Comparison of ENCODE assay signal across 14 cellular contexts in the genomic region with DNA sequence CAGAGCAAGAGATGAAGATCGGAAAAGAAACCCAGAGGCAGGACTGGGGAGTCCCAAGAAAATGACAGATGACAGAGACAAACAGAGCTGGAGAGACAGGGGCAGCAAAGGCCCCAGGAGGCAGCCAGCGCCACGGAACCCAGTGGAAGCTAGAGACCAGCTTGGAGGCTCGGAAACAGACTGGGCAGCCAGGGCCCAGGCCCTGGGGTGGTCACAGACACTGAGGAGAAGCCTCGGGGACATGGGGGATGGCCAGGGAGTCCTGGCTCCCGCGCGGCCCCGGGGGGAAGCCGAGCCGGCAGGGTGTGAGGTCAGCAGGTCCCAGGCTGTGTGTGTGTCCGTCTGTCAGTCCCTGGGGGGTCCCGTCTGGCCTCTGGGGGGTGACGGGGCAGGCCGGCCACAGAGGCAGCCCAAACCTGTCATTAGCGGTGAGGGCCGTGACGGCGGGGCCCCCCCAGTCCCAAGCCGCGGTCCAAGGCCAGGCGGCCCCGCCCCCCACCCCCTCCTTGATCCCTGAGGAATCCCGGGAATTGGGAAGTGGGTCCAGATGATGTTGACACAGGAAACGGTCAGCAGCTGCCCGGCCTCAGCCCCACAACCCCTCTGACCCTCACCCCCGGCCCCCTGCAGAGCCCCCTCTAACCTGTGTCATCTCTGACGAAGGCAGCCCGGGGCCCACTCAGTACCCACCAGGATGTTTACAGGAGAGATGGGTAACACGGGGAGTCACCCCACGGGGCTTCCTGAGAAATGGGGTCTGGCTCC. TPM values are rescaled to one million over a fixed set of nuclear protein-coding genes. Genes with fewer than 3 reads are reported as not detected.
DNase-seq lines count a peak whose midpoint lies in the region; ATAC-seq, FAIRE-seq and TF ChIP-seq lines count a peak whose summit lies in the region.
"Had no signal": no experiment of that assay in that cellular context is flagged by ENCODE, and none has a peak within 500 bp of the region (broad histone marks: within the 10 kb centered on the region; RNA-seq: fewer than 3 reads in every experiment).

No MANE protein-coding gene starts in this region.

- H3K36me3 ChIP-seq in Caco-2 (ENCODE audit: control insufficient read depth, insufficient read depth, low read length) (0 out of 2 replicates have a peak, but pooled peaks cover under 1% of the 10 kb centered on the region), mucosa of descending colon (ENCODE audit: low read depth) (no peaks in the 10 kb centered on the region), heart right ventricle (no peaks in the 10 kb centered on the region)
- H3K36me3 ChIP-seq: spleen had no signal

- CTCF ChIA-PET in Caco-2 (lab: Charles Lee) = no interaction called here
- CTCF ChIA-PET in CD4-positive, alpha-beta T cell (lab: Charles Lee) = no interaction called here

- intact Hi-C loops in Caco-2 (cut with micrococcal nuclease; ENCODE audit: unreplicated experiment) (no loop called here), mucosa of descending colon (cut with DNase I, micrococcal nuclease) (no loop called here), heart right ventricle (cut with DNase I) (loop anchor here in 1 of 10 donors (5.0 kb wide), 1 partner anchor 67 kb away; no protein-coding TSS in a partner anchor)
- intact Hi-C loops in CD4-positive, alpha-beta T cell (cut with DNase I, micrococcal nuclease) = no loop called here

- H3K4me1 ChIP-seq in Caco-2 = peaks cover 37% of the 10 kb centered on the region
- H3K4me1 ChIP-seq in mucosa of descending colon (ENCODE audit: low read depth) = peaks cover 2% of the 10 kb centered on the region
- H3K4me1 ChIP-seq in heart right ventricle = peaks cover 1 to 22% (median 12%) of the 10 kb centered on the region in 9 donors

- POLR2A ChIA-PET in Caco-2 (lab: Charles Lee) = interaction anchor here (0.5 to 1.2 kb wide), 3 partner anchors 10 to 102 kb away, joined by 3 to 4 read pairs (median 4); partner anchors contain the start of genes KMT5C, TMEM238 and ZNF628
- POLR2A ChIA-PET in CD4-positive, alpha-beta T cell (lab: Charles Lee) = no interaction called here

- TF ChIP-seq CTCF in Caco-2 (IDR thresholded peaks at IDR 0.05; ENCODE audit: insufficient read depth in 1 of 2, low read depth in 1 of 2, low read length in 1 of 2, severe bottlenecking in 1 of 2, unreplicated experiment in 1 of 2) = no peak
- TF ChIP-seq CTCF in astrocyte of the spinal cord (IDR thresholded peaks at IDR 0.05; ENCODE audit: low read depth, low read length) = no peak
- TF ChIP-seq CTCF in mucosa of descending colon (IDR thresholded peaks at IDR 0.05) = no peak
- TF ChIP-seq CTCF in CD4-positive, alpha-beta T cell (IDR thresholded peaks at IDR 0.05) = no peak
- no peak for TF ChIP-seq CTCF in heart right ventricle (IDR thresholded peaks at IDR 0.05)

- no peaks in the 10 kb centered on the region for H3K9me3 Mint-ChIP-seq in Caco-2 (ENCODE audit: unreplicated experiment)
- H3K9me3 Mint-ChIP-seq in CD4-positive, alpha-beta T cell = no peaks in the 10 kb centered on the region
- H3K9me3 Mint-ChIP-seq: activated naive CD8-positive, alpha-beta T cell treated with anti-CD3 and anti-CD28 coated beads, Interleukin-2, amount 10 ng/mL, durations not matched to agents 7 days and 5 days; T-helper 1 cell treated with Interleukin-12 subunit alpha and Interleukin-12 subunit beta and Interleukin-4 antibody, amounts not matched to agents 30 μg/mL and 1 μg/mL, for 36 hours had no signal

- H3K36me3 Mint-ChIP-seq in Caco-2 (ENCODE audit: insufficient read depth, unreplicated experiment) = peaks cover 39% of the 10 kb centered on the region
- no peaks in the 10 kb centered on the region for H3K36me3 Mint-ChIP-seq in CD4-positive, alpha-beta T cell (ENCODE audit: low read depth)

- BruUV-seq in Caco-2 (replicated peaks; lab: Mats Ljungman, UMichigan) = no TSS peak

- H3K27me3 Mint-ChIP-seq in Caco-2 (ENCODE audit: insufficient read depth, unreplicated experiment) = peaks cover 7% of the 10 kb centered on the region
- H3K27me3 Mint-ChIP-seq in CD4-positive, alpha-beta T cell = peaks cover 41% of the 10 kb centered on the region

- H3K4me3 ChIP-seq in Caco-2 (ENCODE audit: low read depth, low read length) (peak overlapping the region; percentile 18), astrocyte of the spinal cord (ENCODE audit: low read depth, low read length) (no peak overlapping the region), mucosa of descending colon (no peak overlapping the region), heart right ventricle (no peak overlapping the region)
- H3K4me3 ChIP-seq: spleen had no signal

- H3K27ac Mint-ChIP-seq in Caco-2 (ENCODE audit: unreplicated experiment) = peak overlapping the region; percentile 56
- H3K27ac Mint-ChIP-seq in CD4-positive, alpha-beta T cell = no peak overlapping the region
- H3K27ac Mint-ChIP-seq: activated naive CD8-positive, alpha-beta T cell treated with anti-CD3 and anti-CD28 coated beads, Interleukin-2, amount 10 ng/mL, durations not matched to agents 7 days and 5 days; T-helper 1 cell treated with Interleukin-12 subunit alpha and Interleukin-12 subunit beta and Interleukin-4 antibody, amounts not matched to agents 30 μg/mL and 1 μg/mL, for 36 hours had no signal

- no peaks in the 10 kb centered on the region for H3K9me3 ChIP-seq in Caco-2
- no peaks in the 10 kb centered on the region for H3K9me3 ChIP-seq in mucosa of descending colon
- no peaks in the 10 kb centered on the region for H3K9me3 ChIP-seq in CD4-positive, alpha-beta T cell (ENCODE audit: control insufficient read depth, low read length)
- no peaks in the 10 kb centered on the region for H3K9me3 ChIP-seq in heart right ventricle
- H3K9me3 ChIP-seq: spleen had no signal

- H3K27ac ChIP-seq in CD4-positive, alpha-beta T cell (ENCODE audit: low read depth, low read length) = no peak overlapping the region
- H3K27ac ChIP-seq in heart right ventricle = no peak overlapping the region
- H3K27ac ChIP-seq: spleen had no signal

- H3K27me3 ChIP-seq in Caco-2 (replicated peaks; ENCODE audit: control insufficient read depth, insufficient read depth, low read length) (no peaks in the 10 kb centered on the region; the same call in none of the 2 replicates), heart right ventricle (peaks cover 13 to 81% (median 77%) of the 10 kb centered on the region in 7 donors)
- peaks cover 63% of the 10 kb centered on the region for H3K27me3 ChIP-seq in CD4-positive, alpha-beta T cell (ENCODE audit: control insufficient read depth, insufficient read depth, low read length)

- DNase-seq in Caco-2 (peak in 1 of 2 experiments; percentile 49), HTR-8/SVneo (ENCODE audit: insufficient read length, low spot score) (peak; percentile 75), astrocyte of the spinal cord (ENCODE audit: low read depth, low spot score) (peak; percentile 44), mucosa of descending colon (no peak), heart right ventricle (no peak)
- DNase-seq in CD4-positive, alpha-beta T cell = no peak
- DNase-seq: activated naive CD8-positive, alpha-beta T cell treated with anti-CD3 and anti-CD28 coated beads, Interleukin-2, amount 10 ng/mL, durations not matched to agents 7 days and 5 days; NCI-H1092 treated with DMSO at 0.1 percent for 48 hours; spleen had no signal

- in situ Hi-C loops in astrocyte of the spinal cord (cut with HindIII; ENCODE audit: low sequenced_read_pairs) = no loop called here

- peak overlapping the region; percentile 66 for H3K4me3 Mint-ChIP-seq in Caco-2 (ENCODE audit: unreplicated experiment)
- no peak overlapping the region for H3K4me3 Mint-ChIP-seq in CD4-positive, alpha-beta T cell
- H3K4me3 Mint-ChIP-seq: activated naive CD8-positive, alpha-beta T cell treated with anti-CD3 and anti-CD28 coated beads, Interleukin-2, amount 10 ng/mL, durations not matched to agents 7 days and 5 days; T-helper 1 cell treated with Interleukin-12 subunit alpha and Interleukin-12 subunit beta and Interleukin-4 antibody, amounts not matched to agents 30 μg/mL and 1 μg/mL, for 36 hours had no signal

- WGBS in heart right ventricle, 2 donors = 8 to 9% methylated on average over 31 of the region's 31 CpGs

- ATAC-seq in mucosa of descending colon (peak; percentile 3), heart right ventricle (no peak), GM19023 (IDR thresholded peaks at IDR 0.05; ENCODE audit: unreplicated experiment) (no peak), HG03354 (IDR thresholded peaks at IDR 0.05; ENCODE audit: poor library complexity, severe bottlenecking, unreplicated experiment) (no peak)
- ATAC-seq in CD4-positive, alpha-beta T cell (ENCODE audit: poor library complexity) = no peak

- FAIRE-seq in HTR-8/SVneo (lab: Jason Lieb, UNC) = peak; percentile 67

- H3K4me1 Mint-ChIP-seq in Caco-2 (ENCODE audit: low read depth, unreplicated experiment) = peaks cover 35% of the 10 kb centered on the region
- H3K4me1 Mint-ChIP-seq in CD4-positive, alpha-beta T cell (ENCODE audit: low read depth) = peaks cover 5% of the 10 kb centered on the region

RNA-seq across cellular contexts. Expression of gene TMEM190, which starts 2.5 kb away (rescaled TPM):
- total RNA-seq in Caco-2 (2022) = not detected in 2 replicates
- total RNA-seq in mucosa of descending colon = not detected
- total RNA-seq in CD4-positive, alpha-beta T cell = not detected
- not detected for total RNA-seq in heart right ventricle
- not detected for polyA plus RNA-seq in heart right ventricle
- total RNA-seq: activated CD8-positive, alpha-beta memory T cell treated with anti-CD3 and anti-CD28 coated beads for 36 hours; activated naive CD8-positive, alpha-beta T cell treated with anti-CD3 and anti-CD28 coated beads, Interleukin-2, amount 10 ng/mL, durations not matched to agents 7 days and 5 days; mucosa of gallbladder; spleen had no signal

RNA-seq across cellular contexts. Expression of gene IL11, which starts 3.9 kb away (rescaled TPM):
- total RNA-seq in Caco-2 (2022) (0.70 and 1.1 TPM in 2 replicates), mucosa of descending colon (under 1 TPM; 0.24 to 0.32 (median 0.29) TPM), heart right ventricle (not detected)
- total RNA-seq in CD4-positive, alpha-beta T cell = under 1 TPM; 0.22 to 0.92 TPM
- polyA plus RNA-seq in heart right ventricle = under 1 TPM; 0.30 to 0.37 TPM

RNA-seq across cellular contexts. Expression of gene TMEM238, which starts 9.9 kb away (rescaled TPM):
- total RNA-seq in Caco-2 (2022) (18.1 and 22.7 TPM in 2 replicates), mucosa of descending colon (10 to 100 TPM; 31.4 to 84.2 (median 68.0) TPM), heart right ventricle (1 to 10 TPM in 2 of 10 donors, under 1 TPM in 6, not detected in 2; 0.25 to 1.3 (median 0.49) TPM)
- total RNA-seq in CD4-positive, alpha-beta T cell = 10 to 100 TPM; 14.2 to 14.3 TPM
- under 1 TPM in 1 of 2 donors, not detected in 1; 0.06 TPM for polyA plus RNA-seq in heart right ventricle

RNA-seq across cellular contexts. Expression of gene GARIN5B, which starts 11.1 kb away (rescaled TPM):
- total RNA-seq in Caco-2 (2022) = not detected in 2 replicates
- total RNA-seq in mucosa of descending colon = not detected
- total RNA-seq in CD4-positive, alpha-beta T cell = under 1 TPM in 1 of 2 experiments, not detected in 1; 0.08 TPM
- not detected for total RNA-seq in heart right ventricle
- polyA plus RNA-seq in heart right ventricle = not detected
- total RNA-seq: activated CD8-positive, alpha-beta memory T cell treated with anti-CD3 and anti-CD28 coated beads for 36 hours; activated naive CD8-positive, alpha-beta T cell treated with anti-CD3 and anti-CD28 coated beads, Interleukin-2, amount 10 ng/mL, durations not matched to agents 7 days and 5 days; mucosa of gallbladder; spleen had no signal
- polyA plus RNA-seq: spleen had no signal

RNA-seq across cellular contexts. Expression of gene RPL28, which starts 11.6 kb away (rescaled TPM):
- total RNA-seq in Caco-2 (2022) (2,048 and 2,146 TPM in 2 replicates), mucosa of descending colon (1,000 to 10,000 TPM in 2 of 3 donors, 100 to 1,000 TPM in 1; 942 to 1,365 (median 1,241) TPM), heart right ventricle (1,000 to 10,000 TPM in 1 of 10 donors, 100 to 1,000 TPM in 9; 473 to 1,031 (median 577) TPM)
- 1,000 to 10,000 TPM; 3,995 to 4,178 TPM for total RNA-seq in CD4-positive, alpha-beta T cell
- polyA plus RNA-seq in heart right ventricle = 1,000 to 10,000 TPM in 1 of 2 donors, 100 to 1,000 TPM in 1; 776 to 1,617 TPM

Comparison
In these comparisons a context has a peak if more than half of its experiments do, and no peak if none do; other contexts are left out.
1. DNase-seq: peak in HTR-8/SVneo (single experiment) and astrocyte of the spinal cord (single experiment); none in mucosa of descending colon (0 of 3), CD4-positive, alpha-beta T cell (0 of 10) and heart right ventricle (0 of 2).